8 cellular contexts compared by ENCODE assay signal in genomic region chr16:48608452-48608851, GRCh38. TPM values are rescaled to one million over a fixed set of nuclear protein-coding genes. Genes with fewer than 3 reads are reported as not detected.
DNase-seq lines count a peak whose midpoint lies in the region; ATAC-seq and TF ChIP-seq lines count a peak whose summit lies in the region.

No MANE protein-coding gene starts in this region.

- H3K9me3 Mint-ChIP-seq in endothelial cell (ENCODE audit: unreplicated experiment), result no peaks in the 10 kb centered on the region

- H4K20me1 ChIP-seq in DOHH2 (ENCODE audit: control insufficient read depth, insufficient read depth, low read depth, low read length), result no peaks in the 10 kb centered on the region

- H3K27ac Mint-ChIP-seq in endothelial cell (ENCODE audit: unreplicated experiment), result peak overlapping the region; percentile 69

- H3K36me3 Mint-ChIP-seq in endothelial cell (ENCODE audit: low read depth, unreplicated experiment), result peaks cover 9% of the 10 kb centered on the region

- H3K4me3 ChIP-seq in DOHH2 (ENCODE audit: low read length) (peak overlapping the region; percentile 97), rectal smooth muscle tissue (ENCODE audit: low read length) (peak overlapping the region; percentile 46)

- intact Hi-C loops in posterior vena cava (cut with DNase I), result loop anchor here in 1 of 2 donors (10.0 kb wide), 1 partner anchor 476 kb away; no protein-coding TSS in a partner anchor

- peaks cover 6% of the 10 kb centered on the region for H3K27me3 Mint-ChIP-seq in endothelial cell (ENCODE audit: unreplicated experiment)

- H3K4me3 Mint-ChIP-seq in endothelial cell (ENCODE audit: unreplicated experiment), result peak overlapping the region; percentile 96

- no peaks in the 10 kb centered on the region for H3K9me3 ChIP-seq in DOHH2 (ENCODE audit: control insufficient read depth, insufficient read depth, low read length)

- H3K36me3 ChIP-seq in DOHH2 (ENCODE audit: control insufficient read depth, low read length) (peaks cover 4% of the 10 kb centered on the region), rectal smooth muscle tissue (ENCODE audit: control insufficient read depth, insufficient read depth, low read length) (no peaks in the 10 kb centered on the region)

- peak overlapping the region; percentile 80 for H3K4me2 ChIP-seq in DOHH2 (ENCODE audit: low read length)

- ATAC-seq in GM21528 (IDR thresholded peaks at IDR 0.05; ENCODE audit: low FRiP score, unreplicated experiment), result peak; percentile 35

- H3K27me3 ChIP-seq in DOHH2 (ENCODE audit: control insufficient read depth, low read length) (no peaks in the 10 kb centered on the region), rectal smooth muscle tissue (ENCODE audit: control insufficient read depth, insufficient read depth, low read length) (no peaks in the 10 kb centered on the region)

- no peak overlapping the region for H3K9ac ChIP-seq in rectal smooth muscle tissue (ENCODE audit: low read length)

- TF ChIP-seq CTCF in DOHH2 (IDR thresholded peaks at IDR 0.05; ENCODE audit: low read depth, low read length, poor library complexity, severe bottlenecking) (no peak), endothelial cell (IDR thresholded peaks at IDR 0.05; ENCODE audit: unreplicated experiment) (no peak)

- peaks cover 37% of the 10 kb centered on the region for H3K4me1 Mint-ChIP-seq in endothelial cell (ENCODE audit: unreplicated experiment)

- H3K27ac ChIP-seq in DOHH2 (ENCODE audit: low read depth, low read length) (no peak overlapping the region), rectal smooth muscle tissue (ENCODE audit: low read depth, low read length) (no peak overlapping the region)

- peaks cover 65% of the 10 kb centered on the region for H3K79me2 ChIP-seq in DOHH2 (ENCODE audit: control insufficient read depth, low read length)

- H3F3A ChIP-seq in DOHH2 (ENCODE audit: control insufficient read depth, insufficient read depth), result no peaks in the 10 kb centered on the region

- peaks cover 45% of the 10 kb centered on the region for H3K4me1 ChIP-seq in DOHH2 (ENCODE audit: control insufficient read depth, low read length)
- H3K4me1 ChIP-seq in rectal smooth muscle tissue (ENCODE audit: control insufficient read depth, insufficient read depth, low read length), result peaks cover 8% of the 10 kb centered on the region

- H3K9me2 ChIP-seq in DOHH2 (replicated peaks; ENCODE audit: control insufficient read depth, low read length), result no peaks in the 10 kb centered on the region

- DNase-seq in NOMO-1 treated with DMSO at 0.1 percent for 48 hours (lab: John Stamatoyannopoulos, UW; ENCODE audit: unreplicated experiment), result peak; percentile 74
- no peak for DNase-seq in endothelial cell (ENCODE audit: low spot score)
- no peak for DNase-seq in AG08395 (ENCODE audit: low spot score)
- DNase-seq in NCI-H345 (lab: John Stamatoyannopoulos, UW), result no peak
- no peak for DNase-seq in posterior vena cava (ENCODE audit: low spot score)

RNA-seq across cellular contexts. Expression of gene N4BP1, which starts 1.5 kb away (rescaled TPM):
- total RNA-seq in endothelial cell (ENCODE audit: unreplicated experiment) (52.2 TPM), posterior vena cava (10 to 100 TPM; 22.4 to 22.7 TPM)
